Comparison of ENCODE assay signal across 22 cellular contexts in the genomic region with DNA sequence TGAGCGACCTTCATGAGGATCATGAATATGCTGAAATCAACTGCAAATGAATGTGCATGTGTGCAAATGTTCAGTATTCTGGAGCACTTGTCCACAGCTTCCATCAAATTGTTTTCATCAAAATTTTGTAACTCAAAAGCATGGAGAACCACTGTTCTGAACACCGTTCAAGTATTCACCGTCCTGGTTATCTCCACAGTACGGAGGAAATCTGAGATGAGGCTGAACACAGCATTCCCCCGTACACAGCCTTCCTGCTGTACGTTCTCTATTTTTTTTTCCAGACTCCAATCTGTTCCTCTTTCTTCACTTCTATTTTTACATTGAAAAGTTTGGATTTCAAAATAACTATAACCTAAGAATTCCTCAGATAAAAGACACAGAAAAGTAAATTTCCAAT. TPM values are rescaled to one million over a fixed set of nuclear protein-coding genes. Genes with fewer than 3 reads are reported as not detected.
"Had no signal": no experiment of that assay in that cellular context is flagged by ENCODE, and none has a peak within 500 bp of the region (broad histone marks: within the 10 kb centered on the region; RNA-seq: fewer than 3 reads in every experiment).

No MANE protein-coding gene starts in this region.

- H3K4me3 ChIP-seq: left lung, right atrium auricular region, skin epidermis, thyroid gland, vagina had no signal

- H3K9me3 ChIP-seq: left lung, right atrium auricular region, SK-N-SH, thyroid gland, vagina had no signal

- DNase-seq: activated CD4-positive, alpha-beta T cell treated with anti-CD3 and anti-CD28 coated beads, Interleukin-2, amount 10 ng/mL, durations not matched to agents 24 days and 14 days; activated CD8-positive, alpha-beta T cell treated with anti-CD3 and anti-CD28 coated beads for 36 hours; activated naive CD4-positive, alpha-beta T cell treated with Interleukin-2 at 50 U/mL for 16 hours; activated naive CD8-positive, alpha-beta T cell treated with anti-CD3 and anti-CD28 coated beads, Interleukin-2, amount 10 ng/mL, durations not matched to agents 7 days and 5 days; activated T-cell treated with anti-CD3 and anti-CD28 coated beads, Interleukin-2, amount 50 U/mL, for 1 hour; amygdala; brain microvascular endothelial cell; cerebellar nuclear complex; dermis blood vessel endothelial cell; effector memory CD8-positive, alpha-beta T cell; hypothalamus; kidney; left lung; mammary epithelial cell; SK-N-SH; T-cell; thyroid gland had no signal

- H3K27ac ChIP-seq: brain microvascular endothelial cell, left lung, right atrium auricular region, thyroid gland had no signal

- H3K4me1 ChIP-seq: left lung, right atrium auricular region, thyroid gland, vagina had no signal

- H3K27me3 ChIP-seq: brain microvascular endothelial cell, left lung, right atrium auricular region, thyroid gland, vagina had no signal

- H3K36me3 ChIP-seq: brain microvascular endothelial cell, left lung, right atrium auricular region, thyroid gland, vagina had no signal

- ATAC-seq: activated CD8-positive, alpha-beta T cell treated with anti-CD3 and anti-CD28 coated beads for 36 hours; effector memory CD8-positive, alpha-beta T cell; left lung; T-cell had no signal

RNA-seq across cellular contexts. Expression of gene METTL24, which starts 17.6 kb away (rescaled TPM):
- total RNA-seq: activated CD4-positive, alpha-beta T cell treated with anti-CD3 and anti-CD28 coated beads, Interleukin-2, amount 10 ng/mL, durations not matched to agents 24 days and 14 days; activated CD8-positive, alpha-beta T cell treated with anti-CD3 and anti-CD28 coated beads for 36 hours; activated T-helper 2 cell treated with anti-CD3 and anti-CD28 coated beads, Interferon-gamma antibody, Interleukin-2, Interleukin-4, amounts not matched to agents 10 μg/mL and 5 μg/mL and 100 μg/mL, durations not matched to agents 14 hours and 24 hours and 36 hours; dermis blood vessel endothelial cell; fibroblast of villous mesenchyme; mammary epithelial cell had no signal
- polyA plus RNA-seq: mammary epithelial cell, SK-N-SH had no signal
